17 cellular contexts compared by ENCODE assay signal in the genomic region with DNA sequence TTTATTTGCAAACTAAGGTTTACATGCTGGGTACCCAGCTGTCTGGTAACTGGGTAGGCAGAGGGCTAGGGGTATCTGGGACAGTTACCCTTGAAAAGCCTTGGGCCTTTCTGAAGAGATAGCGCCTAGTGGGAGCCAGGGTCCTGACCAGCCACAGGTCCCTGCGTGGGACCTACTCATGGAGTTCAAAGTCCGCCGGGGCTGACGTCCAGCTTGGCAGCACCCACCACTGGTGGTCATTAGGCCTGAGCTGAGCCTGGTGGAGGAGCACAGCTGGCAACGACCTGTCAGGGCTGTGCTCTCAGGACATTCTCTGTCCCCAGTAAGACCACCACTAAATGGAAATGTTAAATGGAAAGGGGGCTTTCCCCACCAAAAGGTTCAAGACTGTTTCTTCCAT.
"Had no signal": no experiment of that assay in that cellular context is flagged by ENCODE, and none has a peak within 500 bp of the region (broad histone marks: within the 10 kb centered on the region; RNA-seq: fewer than 3 reads in every experiment).

No MANE protein-coding gene starts in this region.

- H3K4me2 ChIP-seq: smooth muscle cell had no signal

- DNase-seq: effector memory CD8-positive, alpha-beta T cell; foreskin keratinocyte; kidney; left cardiac atrium; mammary epithelial cell; natural killer cell; ovary; stimulated activated CD4-positive, alpha-beta T cell treated with anti-CD3 and anti-CD28 coated beads, Interleukin-4, amount 100 ng/mL, for 1 hour; stimulated activated CD8-positive, alpha-beta memory T cell treated with anti-CD3 and anti-CD28 coated beads, Interleukin-4, amount 100 ng/mL, for 48 hours; testis; upper lobe of right lung had no signal

- ATAC-seq: effector memory CD8-positive, alpha-beta T cell; foreskin keratinocyte; left cardiac atrium; natural killer cell; stimulated activated effector memory CD8-positive, alpha-beta T cell treated with anti-CD3 and anti-CD28 coated beads, Interleukin-12 subunit alpha, Interleukin-12 subunit beta, amount 100 ng/mL, for 72 hours; upper lobe of right lung had no signal

- H3K9me3 ChIP-seq: ovary, right atrium auricular region, testis, tibial nerve, upper lobe of right lung, vagina had no signal

- H3K36me3 ChIP-seq: ovary had no signal

- H3K27me3 ChIP-seq: foreskin keratinocyte, ovary, right atrium auricular region, testis, tibial nerve, upper lobe of right lung, vagina had no signal

- H3K27ac ChIP-seq: foreskin keratinocyte, ovary, right atrium auricular region, testis, tibial nerve, upper lobe of right lung, vagina had no signal

- H3K4me1 ChIP-seq: foreskin keratinocyte, right atrium auricular region, testis, tibial nerve, upper lobe of right lung, vagina had no signal

- H3K4me3 ChIP-seq: ovary, right atrium auricular region, smooth muscle cell, testis, tibial nerve, upper lobe of right lung, vagina had no signal

- FAIRE-seq: colon, kidney had no signal
